Comparison of ENCODE assay signal across 15 cellular contexts in the genomic region with DNA sequence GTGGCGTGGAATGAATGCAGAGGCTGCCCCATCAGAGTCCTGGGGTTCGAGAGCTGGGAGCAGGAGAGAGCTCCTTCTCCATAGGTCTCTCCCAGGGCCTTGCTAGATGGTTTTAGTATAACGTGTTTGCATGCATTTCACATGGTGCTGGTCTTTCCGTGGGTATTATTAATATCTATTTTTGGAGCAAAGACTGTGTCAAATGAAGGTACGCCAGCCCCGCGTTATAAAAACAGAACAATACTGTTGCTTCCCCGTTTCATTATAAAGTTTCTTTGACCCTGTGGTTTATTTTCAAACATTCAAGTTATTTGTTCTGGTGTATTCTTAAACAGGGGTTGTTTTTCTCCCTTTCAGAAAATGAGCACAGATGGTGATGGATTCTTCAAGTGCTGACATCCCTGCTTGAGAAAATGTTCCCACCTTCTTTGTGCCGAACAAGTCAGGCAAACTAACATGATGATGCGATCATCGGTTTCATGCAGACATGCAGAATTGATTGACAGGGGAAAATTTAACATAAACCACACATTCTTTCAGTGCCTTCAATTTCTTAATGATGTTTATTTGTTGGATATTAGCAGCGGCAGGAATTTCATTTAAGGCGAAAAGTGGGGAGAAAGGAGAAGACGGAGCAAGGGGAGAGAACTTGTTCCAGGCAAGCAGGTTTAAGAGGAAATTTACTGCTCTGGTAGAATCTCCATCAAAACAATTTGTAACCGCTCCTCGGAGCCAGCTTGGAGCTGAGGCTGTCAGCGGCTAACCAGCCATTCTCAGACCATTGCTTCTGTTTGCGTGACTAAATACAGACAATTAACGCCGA.
A peak's percentile ranks its signal among the peaks of the same experiment; 100 is the strongest.
DNase-seq lines count a peak whose midpoint lies in the region; TF ChIP-seq lines count a peak whose summit lies in the region.
"Had no signal": no experiment of that assay in that cellular context is flagged by ENCODE, and none has a peak within 500 bp of the region (broad histone marks: within the 10 kb centered on the region; RNA-seq: fewer than 3 reads in every experiment).

No MANE protein-coding gene starts in this region.

- peak overlapping the region; percentile 39 for H2AFZ ChIP-seq in Karpas-422 (ENCODE audit: low read length)

- peak; percentile 61 for DNase-seq in Karpas-422
- DNase-seq in astrocyte of the hippocampus (ENCODE audit: low read depth, low spot score) = peak; percentile 92
- DNase-seq in endodermal cell = peak; percentile 29
- no peak for DNase-seq in substantia nigra (lab: John Stamatoyannopoulos, UW)
- DNase-seq in T1000 (lab: John Stamatoyannopoulos, UW) = no peak
- no peak for DNase-seq in activated naive CD4-positive, alpha-beta T cell (lab: John Stamatoyannopoulos, UW)
- DNase-seq in immature natural killer cell = no peak
- DNase-seq: ACHN, DMS79 treated with DMSO at 0.1 percent for 48 hours, H7, NCI-H1417 treated with DMSO at 0.1 percent for 48 hours, NCI-H2029 treated with DMSO at 0.1 percent for 48 hours, NCI-H510A, NCI-H748 treated with DMSO at 0.1 percent for 48 hours had no signal

- peaks cover 6% of the 10 kb centered on the region for H3K4me1 Mint-ChIP-seq in endodermal cell
- no peaks in the 10 kb centered on the region for H3K4me1 Mint-ChIP-seq in immature natural killer cell

- no peak overlapping the region for H3K4me3 Mint-ChIP-seq in endodermal cell
- H3K4me3 Mint-ChIP-seq in immature natural killer cell = no peak overlapping the region

- H3K9me3 Mint-ChIP-seq in endodermal cell (peaks cover 3% of the 10 kb centered on the region), immature natural killer cell (peaks cover 0 to under 1% (median 0%) of the 10 kb centered on the region in 6 donors)

- H3K36me3 Mint-ChIP-seq in endodermal cell (ENCODE audit: low read depth) (no peaks in the 10 kb centered on the region), immature natural killer cell (no peaks in the 10 kb centered on the region)

- H3K27me3 ChIP-seq in Karpas-422 (ENCODE audit: low read length) (no peaks in the 10 kb centered on the region), endodermal cell (ENCODE audit: control insufficient read depth, insufficient read depth, low read length, poor library complexity, severe bottlenecking) (no peaks in the 10 kb centered on the region)

- H3K9ac ChIP-seq in Karpas-422 (ENCODE audit: low read length) = peak overlapping the region; percentile 70
- H3K9ac ChIP-seq in endodermal cell (ENCODE audit: extremely low read depth, low read length, poor library complexity, severe bottlenecking) = no peak overlapping the region
- H3K9ac ChIP-seq: KMS-11 had no signal

- H3K36me3 ChIP-seq in Karpas-422 (ENCODE audit: insufficient read depth, low read length) (no peaks in the 10 kb centered on the region; the same call in 1 of the 2 replicates), endodermal cell (ENCODE audit: control insufficient read depth, insufficient read depth, low read length) (no peaks in the 10 kb centered on the region)

- H3K4me3 ChIP-seq in Karpas-422 (ENCODE audit: low read length) (peak overlapping the region; percentile 19; the same call in 1 of the 2 replicates), endodermal cell (ENCODE audit: low read length) (no peak overlapping the region)

- H3K4me1 ChIP-seq in Karpas-422 (ENCODE audit: low read length) = peaks cover 93% of the 10 kb centered on the region
- no peaks in the 10 kb centered on the region for H3K4me1 ChIP-seq in endodermal cell (ENCODE audit: control insufficient read depth, insufficient read depth, low read length)

- H3K9me2 ChIP-seq in Karpas-422 (replicated peaks; ENCODE audit: insufficient read depth, low read length) = no peaks in the 10 kb centered on the region

- H3K27ac Mint-ChIP-seq in endodermal cell (no peak overlapping the region), immature natural killer cell (no peak overlapping the region)

- no peaks in the 10 kb centered on the region for H3K9me3 ChIP-seq in Karpas-422 (ENCODE audit: low read length)
- H3K9me3 ChIP-seq in endodermal cell (ENCODE audit: control insufficient read depth, low read length) = no peaks in the 10 kb centered on the region

- H3K27me3 Mint-ChIP-seq in endodermal cell (ENCODE audit: insufficient read depth) (peaks cover 2% of the 10 kb centered on the region), immature natural killer cell (ENCODE audit: low read depth in 3 of 3) (peaks cover 1 to 3% (median 2%) of the 10 kb centered on the region in 3 donors)

- WGBS in endodermal cell (ENCODE audit: insufficient coverage in 1 of 2, insufficient read length in 1 of 2), 2 experiments = 92 to 93% methylated on average over 14 to 20 of the region's 20 CpGs

- no peak for TF ChIP-seq CTCF in endodermal cell (conservative IDR thresholded peaks at IDR 0.05)

- H4K20me1 ChIP-seq in Karpas-422 (ENCODE audit: insufficient read depth, low read depth, low read length) = no peaks in the 10 kb centered on the region

- H3K79me2 ChIP-seq in Karpas-422 (ENCODE audit: low read length) = no peaks in the 10 kb centered on the region

- H3K4me2 ChIP-seq in Karpas-422 (ENCODE audit: low read depth, low read length, poor library complexity, severe bottlenecking) = peak overlapping the region; percentile 40
- H3K4me2 ChIP-seq: KMS-11 had no signal

- peak overlapping the region; percentile 99 for H3K27ac ChIP-seq in Karpas-422 (ENCODE audit: low read length)
- peak overlapping the region; percentile 93 for H3K27ac ChIP-seq in endodermal cell (ENCODE audit: low read depth, low read length)
- peak overlapping the region; percentile 40 for H3K27ac ChIP-seq in substantia nigra (ENCODE audit: low read depth, low read length, poor library complexity, severe bottlenecking)
- H3K27ac ChIP-seq: KMS-11 had no signal

Comparison
In these comparisons a context has a peak if more than half of its experiments do, and no peak if none do; other contexts are left out.
1. DNase-seq: peak in Karpas-422 (single experiment), astrocyte of the hippocampus (single experiment) and endodermal cell (single experiment); none in substantia nigra (0 of 49), T1000 (single experiment), activated naive CD4-positive, alpha-beta T cell (0 of 4) and immature natural killer cell (0 of 3).
2. H3K27ac ChIP-seq: peak in every context shown above with its lines; median percentile 99 in Karpas-422; 93 in endodermal cell; 40 in substantia nigra.